Comparison of ENCODE assay signal across 28 cellular contexts in the genomic region with DNA sequence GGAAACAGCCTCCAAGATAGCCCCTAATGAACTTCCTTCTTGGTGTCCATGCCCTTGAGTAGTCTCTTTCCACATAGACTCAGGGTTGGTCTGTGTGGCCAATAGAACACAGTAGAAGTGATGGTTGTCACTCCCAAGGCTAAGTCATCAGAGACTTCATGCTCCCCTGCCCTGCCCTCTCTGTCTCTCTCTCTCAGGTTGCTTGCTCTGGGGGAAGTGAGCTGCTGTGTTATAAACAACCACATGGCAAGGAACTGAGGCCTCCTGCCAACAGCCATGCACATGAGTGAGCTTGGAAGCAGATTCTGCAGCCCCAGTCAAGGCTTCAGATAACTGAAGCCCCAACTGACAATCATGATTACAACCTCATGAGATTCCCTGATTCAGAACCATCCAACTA.
DNase-seq lines count a peak whose midpoint lies in the region; ATAC-seq and TF ChIP-seq lines count a peak whose summit lies in the region.
"Had no signal": no experiment of that assay in that cellular context is flagged by ENCODE, and none has a peak within 500 bp of the region (broad histone marks: within the 10 kb centered on the region; RNA-seq: fewer than 3 reads in every experiment).

No MANE protein-coding gene starts in this region.

- peaks cover 8% of the 10 kb centered on the region for H3K36me3 Mint-ChIP-seq in activated CD4-positive, alpha-beta T cell treated with anti-CD3 and anti-CD28 coated beads, Interleukin-2, amount 10 ng/mL, durations not matched to agents 7 days and 5 days (ENCODE audit: low read depth)
- H3K36me3 Mint-ChIP-seq in activated CD4-positive, alpha-beta T cell treated with anti-CD3 and anti-CD28 coated beads for 36 hours (ENCODE audit: low read depth): no peaks in the 10 kb centered on the region
- H3K36me3 Mint-ChIP-seq in IgD-negative memory B cell (peaks cover 4% of the 10 kb centered on the region), activated B cell treated with CpG ODN at 0.5 μM for 24 hours (ENCODE audit: low read depth) (no peaks in the 10 kb centered on the region), mesothelial cell of epicardium (no peaks in the 10 kb centered on the region)
- no peaks in the 10 kb centered on the region for H3K36me3 Mint-ChIP-seq in stimulated activated memory B cell treated with anti-CD40 and anti-IgM and Interleukin-4, amounts not matched to agents 10 μg/mL and 1 μg/mL and 100 μg/mL, for 72 hours
- H3K36me3 Mint-ChIP-seq: activated CD4-positive, alpha-beta memory T cell treated with anti-CD3 and anti-CD28 coated beads for 36 hours; activated naive CD4-positive, alpha-beta T cell treated with anti-CD3 and anti-CD28 coated beads, Interleukin-2, amount 50 U/mL, for 24 hours had no signal

- no peak for ATAC-seq in activated CD4-positive, alpha-beta T cell treated with anti-CD3 and anti-CD28 coated beads for 36 hours
- ATAC-seq in activated B cell treated with CpG ODN at 0.5 μM for 24 hours (ENCODE audit: low read depth): peak; percentile 42
- peak; percentile 65 for ATAC-seq in stimulated activated memory B cell treated with anti-CD40 and anti-IgM and Interleukin-4, amounts not matched to agents 10 μg/mL and 1 μg/mL and 100 μg/mL, for 72 hours
- ATAC-seq: activated T-helper 17 cell treated with anti-CD3 and anti-CD28 coated beads, Interleukin-2, amount 50 U/mL, for 72 hours; lower lobe of right lung had no signal

- POLR2A ChIA-PET in activated CD4-positive, alpha-beta T cell treated with anti-CD3 and anti-CD28 coated beads, Interleukin-2, amount 10 ng/mL, durations not matched to agents 7 days and 5 days (lab: Charles Lee): no interaction called here
- POLR2A ChIA-PET in activated CD4-positive, alpha-beta T cell treated with anti-CD3 and anti-CD28 coated beads for 36 hours (lab: Charles Lee): interaction anchor here (0.9 kb wide), 1 partner anchor 314 kb away, joined by 3 read pairs; no protein-coding TSS in a partner anchor
- POLR2A ChIA-PET in activated B cell treated with CpG ODN at 0.5 μM for 24 hours (lab: Charles Lee) (no interaction called here), GM10248 (lab: Yijun Ruan, JAX) (no interaction called here)

- intact Hi-C loops in activated CD4-positive, alpha-beta T cell treated with anti-CD3 and anti-CD28 coated beads for 36 hours (cut with DNase I, micrococcal nuclease): no loop called here
- intact Hi-C loops in activated B cell treated with CpG ODN at 0.5 μM for 24 hours (cut with micrococcal nuclease): no loop called here

- no peak for DNase-seq in activated CD4-positive, alpha-beta T cell treated with anti-CD3 and anti-CD28 coated beads, Interleukin-2, amount 10 ng/mL, durations not matched to agents 7 days and 5 days
- no peak for DNase-seq in activated CD4-positive, alpha-beta T cell treated with anti-CD3 and anti-CD28 coated beads for 36 hours
- no peak for DNase-seq in activated B cell treated with CpG ODN at 0.5 μM for 24 hours
- DNase-seq in GM10248 (ENCODE audit: extremely low spot score): no peak
- no peak for DNase-seq in mesothelial cell of epicardium (ENCODE audit: low spot score in 2 of 2, unreplicated experiment in 2 of 2)
- DNase-seq in RKO (ENCODE audit: low spot score): no peak
- DNase-seq: activated CD4-positive, alpha-beta memory T cell treated with anti-CD3 and anti-CD28 coated beads for 36 hours; activated CD4-positive, CD25-positive, alpha-beta regulatory T cell; anterior cingulate cortex; effector CD4-positive, alpha-beta T cell; H9; Karpas-422; lower lobe of right lung; NCI-H1436 treated with DMSO at 0.1 percent for 48 hours; NCI-H446 treated with DMSO at 0.1 percent for 48 hours; NCI-H82; retina; RPMI8226; SJCRH30; stimulated activated naive CD4-positive, alpha-beta T cell treated with Interleukin-2 at 50 U/mL for 16 hours; SW 1271; T1000; upper lobe of left lung had no signal

- H3K4me1 Mint-ChIP-seq in activated CD4-positive, alpha-beta T cell treated with anti-CD3 and anti-CD28 coated beads, Interleukin-2, amount 10 ng/mL, durations not matched to agents 7 days and 5 days: peaks cover 42% of the 10 kb centered on the region
- peaks cover 20% of the 10 kb centered on the region for H3K4me1 Mint-ChIP-seq in activated CD4-positive, alpha-beta T cell treated with anti-CD3 and anti-CD28 coated beads for 36 hours
- H3K4me1 Mint-ChIP-seq in IgD-negative memory B cell (peaks cover 43% of the 10 kb centered on the region in 3 donors), activated B cell treated with CpG ODN at 0.5 μM for 24 hours (peaks cover 36% of the 10 kb centered on the region), mesothelial cell of epicardium (no peaks in the 10 kb centered on the region)
- H3K4me1 Mint-ChIP-seq in stimulated activated memory B cell treated with anti-CD40 and anti-IgM and Interleukin-4, amounts not matched to agents 10 μg/mL and 1 μg/mL and 100 μg/mL, for 72 hours: peaks cover 33% of the 10 kb centered on the region

- H3K9me3 Mint-ChIP-seq in activated CD4-positive, alpha-beta T cell treated with anti-CD3 and anti-CD28 coated beads, Interleukin-2, amount 10 ng/mL, durations not matched to agents 7 days and 5 days: peaks cover 14% of the 10 kb centered on the region
- H3K9me3 Mint-ChIP-seq in activated CD4-positive, alpha-beta T cell treated with anti-CD3 and anti-CD28 coated beads for 36 hours (ENCODE audit: low read depth): peaks cover 3% of the 10 kb centered on the region
- H3K9me3 Mint-ChIP-seq in IgD-negative memory B cell (peaks cover 0 to 11% (median 3%) of the 10 kb centered on the region in 3 donors), activated B cell treated with CpG ODN at 0.5 μM for 24 hours (no peaks in the 10 kb centered on the region), mesothelial cell of epicardium (peaks cover 14% of the 10 kb centered on the region)
- H3K9me3 Mint-ChIP-seq in stimulated activated memory B cell treated with anti-CD40 and anti-IgM and Interleukin-4, amounts not matched to agents 10 μg/mL and 1 μg/mL and 100 μg/mL, for 72 hours: no peaks in the 10 kb centered on the region
- H3K9me3 Mint-ChIP-seq: activated naive CD4-positive, alpha-beta T cell treated with anti-CD3 and anti-CD28 coated beads, Interleukin-2, amount 50 U/mL, for 24 hours; activated T-helper 17 cell treated with anti-CD3 and anti-CD28 coated beads, Interleukin-2, amount 50 U/mL, for 72 hours; nephron had no signal

- no peaks in the 10 kb centered on the region for H3K27me3 Mint-ChIP-seq in activated CD4-positive, alpha-beta T cell treated with anti-CD3 and anti-CD28 coated beads, Interleukin-2, amount 10 ng/mL, durations not matched to agents 7 days and 5 days
- no peaks in the 10 kb centered on the region for H3K27me3 Mint-ChIP-seq in activated CD4-positive, alpha-beta T cell treated with anti-CD3 and anti-CD28 coated beads for 36 hours
- H3K27me3 Mint-ChIP-seq in IgD-negative memory B cell (no peaks in the 10 kb centered on the region), activated B cell treated with CpG ODN at 0.5 μM for 24 hours (no peaks in the 10 kb centered on the region), mesothelial cell of epicardium (ENCODE audit: low read depth) (no peaks in the 10 kb centered on the region)
- H3K27me3 Mint-ChIP-seq in stimulated activated memory B cell treated with anti-CD40 and anti-IgM and Interleukin-4, amounts not matched to agents 10 μg/mL and 1 μg/mL and 100 μg/mL, for 72 hours: no peaks in the 10 kb centered on the region
- H3K27me3 Mint-ChIP-seq: activated CD4-positive, alpha-beta memory T cell treated with anti-CD3 and anti-CD28 coated beads for 36 hours; activated naive CD4-positive, alpha-beta T cell treated with anti-CD3 and anti-CD28 coated beads, Interleukin-2, amount 50 U/mL, for 24 hours; activated T-helper 17 cell treated with anti-CD3 and anti-CD28 coated beads, Interleukin-2, amount 50 U/mL, for 72 hours had no signal

- peak overlapping the region; percentile 94 for H3K27ac Mint-ChIP-seq in activated CD4-positive, alpha-beta T cell treated with anti-CD3 and anti-CD28 coated beads, Interleukin-2, amount 10 ng/mL, durations not matched to agents 7 days and 5 days
- no peak overlapping the region for H3K27ac Mint-ChIP-seq in activated CD4-positive, alpha-beta T cell treated with anti-CD3 and anti-CD28 coated beads for 36 hours
- H3K27ac Mint-ChIP-seq in IgD-negative memory B cell (peak overlapping the region in 2 of 3 donors; percentile 3 to 60), activated B cell treated with CpG ODN at 0.5 μM for 24 hours (no peak overlapping the region), mesothelial cell of epicardium (no peak overlapping the region)
- peak overlapping the region; percentile 81 for H3K27ac Mint-ChIP-seq in stimulated activated memory B cell treated with anti-CD40 and anti-IgM and Interleukin-4, amounts not matched to agents 10 μg/mL and 1 μg/mL and 100 μg/mL, for 72 hours
- H3K27ac Mint-ChIP-seq: activated CD4-positive, alpha-beta memory T cell treated with anti-CD3 and anti-CD28 coated beads for 36 hours; activated naive CD4-positive, alpha-beta T cell treated with anti-CD3 and anti-CD28 coated beads, Interleukin-2, amount 50 U/mL, for 24 hours; H9; nephron had no signal

- CTCF ChIA-PET in activated CD4-positive, alpha-beta T cell treated with anti-CD3 and anti-CD28 coated beads, Interleukin-2, amount 10 ng/mL, durations not matched to agents 7 days and 5 days (lab: Charles Lee): no interaction called here
- CTCF ChIA-PET in activated CD4-positive, alpha-beta T cell treated with anti-CD3 and anti-CD28 coated beads for 36 hours (lab: Charles Lee): interaction anchor here (1.5 kb wide), 1 partner anchor 9 kb away, joined by 3 read pairs; no protein-coding TSS in a partner anchor
- CTCF ChIA-PET in activated B cell treated with CpG ODN at 0.5 μM for 24 hours (lab: Charles Lee) (no interaction called here), GM10248 (lab: Yijun Ruan, JAX) (interaction anchor here (1.3 kb wide), 1 partner anchor 13 kb away, joined by 4 read pairs; no protein-coding TSS in a partner anchor)

- no peak overlapping the region for H3K4me3 Mint-ChIP-seq in activated CD4-positive, alpha-beta T cell treated with anti-CD3 and anti-CD28 coated beads, Interleukin-2, amount 10 ng/mL, durations not matched to agents 7 days and 5 days
- no peak overlapping the region for H3K4me3 Mint-ChIP-seq in activated CD4-positive, alpha-beta T cell treated with anti-CD3 and anti-CD28 coated beads for 36 hours
- H3K4me3 Mint-ChIP-seq in IgD-negative memory B cell: peak overlapping the region in 1 of 4 donors; percentile 80
- no peak overlapping the region for H3K4me3 Mint-ChIP-seq in activated B cell treated with CpG ODN at 0.5 μM for 24 hours
- H3K4me3 Mint-ChIP-seq in stimulated activated memory B cell treated with anti-CD40 and anti-IgM and Interleukin-4, amounts not matched to agents 10 μg/mL and 1 μg/mL and 100 μg/mL, for 72 hours: no peak overlapping the region
- no peak overlapping the region for H3K4me3 Mint-ChIP-seq in mesothelial cell of epicardium
- H3K4me3 Mint-ChIP-seq: activated CD4-positive, alpha-beta memory T cell treated with anti-CD3 and anti-CD28 coated beads for 36 hours; activated naive CD4-positive, alpha-beta T cell treated with anti-CD3 and anti-CD28 coated beads, Interleukin-2, amount 50 U/mL, for 24 hours; activated T-helper 17 cell treated with anti-CD3 and anti-CD28 coated beads, Interleukin-2, amount 50 U/mL, for 72 hours; H9; nephron had no signal

- TF ChIP-seq CTCF in activated B cell treated with CpG ODN at 0.5 μM for 24 hours (IDR thresholded peaks at IDR 0.05): no peak
- no peak for TF ChIP-seq CTCF in GM10248 (IDR thresholded peaks at IDR 0.05; ENCODE audit: control extremely low read depth, extremely low read depth, low read depth, missing control alignments)
- TF ChIP-seq CTCF in mesothelial cell of epicardium (IDR thresholded peaks at IDR 0.05; ENCODE audit: unreplicated experiment): no peak

Comparison
In these comparisons a context has a peak if more than half of its experiments do, and no peak if none do; other contexts are left out.
1. H3K27ac Mint-ChIP-seq: peak in activated CD4-positive, alpha-beta T cell treated with anti-CD3 and anti-CD28 coated beads, Interleukin-2, amount 10 ng/mL, durations not matched to agents 7 days and 5 days (single experiment), IgD-negative memory B cell (2 of 3) and stimulated activated memory B cell treated with anti-CD40 and anti-IgM and Interleukin-4, amounts not matched to agents 10 μg/mL and 1 μg/mL and 100 μg/mL, for 72 hours (single experiment); none in activated CD4-positive, alpha-beta T cell treated with anti-CD3 and anti-CD28 coated beads for 36 hours (single experiment), activated B cell treated with CpG ODN at 0.5 μM for 24 hours (single experiment) and mesothelial cell of epicardium (single experiment).
2. CTCF ChIA-PET loops: an anchor here in activated CD4-positive, alpha-beta T cell treated with anti-CD3 and anti-CD28 coated beads for 36 hours (1.5 kb wide) and GM10248 (1.3 kb wide); none called in activated CD4-positive, alpha-beta T cell treated with anti-CD3 and anti-CD28 coated beads, Interleukin-2, amount 10 ng/mL, durations not matched to agents 7 days and 5 days and activated B cell treated with CpG ODN at 0.5 μM for 24 hours.